Comparison of ENCODE assay signal across 28 cellular contexts in the genomic region with DNA sequence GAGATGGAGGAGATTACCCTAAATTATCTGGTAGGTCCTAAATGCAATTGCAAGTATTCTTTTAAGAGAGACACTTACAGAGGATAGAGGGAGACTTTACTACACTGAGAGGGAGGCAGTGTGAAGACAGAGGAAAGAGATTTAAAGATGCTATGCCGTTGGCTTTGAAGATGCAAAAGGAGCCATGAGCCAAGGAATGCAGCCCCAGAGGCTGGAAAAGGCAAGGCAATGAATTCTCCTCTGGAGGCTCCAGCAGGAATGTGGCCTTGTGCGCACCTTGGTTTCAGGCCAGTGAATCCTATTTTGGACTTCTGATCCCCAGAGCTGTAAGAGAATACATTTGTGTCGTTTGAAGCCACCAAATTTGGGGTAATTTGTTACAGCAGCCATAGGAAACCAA.
"Had no signal": no experiment of that assay in that cellular context is flagged by ENCODE, and none has a peak within 500 bp of the region (broad histone marks: within the 10 kb centered on the region; RNA-seq: fewer than 3 reads in every experiment).

No MANE protein-coding gene starts in this region.

- H3K36me3 ChIP-seq: lower lobe of right lung, right atrium auricular region, right lobe of liver, tibial nerve, uterus had no signal

- H3K4me1 Mint-ChIP-seq: stimulated activated memory B cell treated with anti-CD40 and anti-IgM and Interleukin-4, amounts not matched to agents 10 μg/mL and 1 μg/mL and 100 μg/mL, for 72 hours had no signal

- H3K27me3 ChIP-seq: hepatocyte, right atrium auricular region, right lobe of liver, tibial nerve, uterus had no signal

- H3K36me3 Mint-ChIP-seq: stimulated activated memory B cell treated with anti-CD40 and anti-IgM and Interleukin-4, amounts not matched to agents 10 μg/mL and 1 μg/mL and 100 μg/mL, for 72 hours; type B pancreatic cell had no signal

- H3K4me1 ChIP-seq: lower lobe of right lung, parathyroid adenoma, right atrium auricular region, right lobe of liver, tibial nerve, uterus had no signal

- H3K27me3 Mint-ChIP-seq: naive thymus-derived CD8-positive, alpha-beta T cell; stimulated activated naive CD8-positive, alpha-beta T cell treated with anti-CD3 and anti-CD28 coated beads, Interleukin-15, amount 100 ng/mL, for 72 hours had no signal

- H3K4me3 Mint-ChIP-seq: naive thymus-derived CD8-positive, alpha-beta T cell; nephron; neural crest cell; stimulated activated memory B cell treated with anti-CD40 and anti-IgM and Interleukin-4, amounts not matched to agents 10 μg/mL and 1 μg/mL and 100 μg/mL, for 72 hours; stimulated activated naive CD8-positive, alpha-beta T cell treated with anti-CD3 and anti-CD28 coated beads, Interleukin-15, amount 100 ng/mL, for 72 hours; type B pancreatic cell had no signal

- H3K27ac Mint-ChIP-seq: nephron; progenitor cell of endocrine pancreas; stimulated activated memory B cell treated with anti-CD40 and anti-IgM and Interleukin-4, amounts not matched to agents 10 μg/mL and 1 μg/mL and 100 μg/mL, for 72 hours; stimulated activated naive CD8-positive, alpha-beta T cell treated with anti-CD3 and anti-CD28 coated beads, Interleukin-15, amount 100 ng/mL, for 72 hours; type B pancreatic cell had no signal

- H3K27ac ChIP-seq: hepatocyte, lower lobe of right lung, parathyroid adenoma, right atrium auricular region, right lobe of liver, tibial nerve, uterus had no signal

- H3K9me3 ChIP-seq: lower lobe of right lung, right atrium auricular region, right lobe of liver, tibial nerve, uterus had no signal

- DNase-seq: kidney glomerular epithelial cell; left cardiac atrium; left ventricle myocardium superior; lower lobe of right lung; mammary epithelial cell; mesenchymal stem cell; naive thymus-derived CD8-positive, alpha-beta T cell; nucleus accumbens; right lobe of liver; stimulated activated CD4-positive, alpha-beta T cell treated with anti-CD3 and anti-CD28 coated beads, Interleukin-1b, Interleukin-23, amount 100 ng/mL, for 48 hours; stimulated activated CD4-positive, alpha-beta T cell treated with anti-CD3 and anti-CD28 coated beads, Interleukin-2, amount 100 ng/mL, for 48 hours; stimulated activated CD4-positive, alpha-beta T cell treated with anti-CD3 and anti-CD28 coated beads, Interleukin-4, amount 100 ng/mL, for 4 hours; stimulated activated CD8-positive, alpha-beta memory T cell treated with anti-CD3 and anti-CD28 coated beads, Interleukin-4, amount 100 ng/mL, for 48 hours; stimulated activated naive CD4-positive, alpha-beta T cell treated with Interleukin-2 at 50 U/mL for 16 hours; stimulated activated naive CD8-positive, alpha-beta T cell treated with anti-CD3 and anti-CD28 coated beads, Interleukin-15, amount 100 ng/mL, for 72 hours; substantia nigra; uterus had no signal

- ATAC-seq: left cardiac atrium; left lobe of liver; left ventricle myocardium superior; lower lobe of right lung; naive thymus-derived CD8-positive, alpha-beta T cell; right lobe of liver; stimulated activated memory B cell treated with anti-CD40 and anti-IgM and Interleukin-4, amounts not matched to agents 10 μg/mL and 1 μg/mL and 100 μg/mL, for 72 hours; stimulated activated naive CD8-positive, alpha-beta T cell treated with anti-CD3 and anti-CD28 coated beads, Interleukin-15, amount 100 ng/mL, for 72 hours had no signal

- H3K9me3 Mint-ChIP-seq: nephron; neural crest cell; stimulated activated memory B cell treated with anti-CD40 and anti-IgM and Interleukin-4, amounts not matched to agents 10 μg/mL and 1 μg/mL and 100 μg/mL, for 72 hours; type B pancreatic cell had no signal

- H3K4me3 ChIP-seq: hepatocyte, lower lobe of right lung, right atrium auricular region, right lobe of liver, smooth muscle cell, tibial nerve, uterus had no signal
